In genomic region chr1:198883184-198883583, GRCh38 we compare ENCODE assay signal across 19 cellular contexts.
DNase-seq lines count a peak whose midpoint lies in the region; ATAC-seq and TF ChIP-seq lines count a peak whose summit lies in the region.
"Had no signal": no experiment of that assay in that cellular context is flagged by ENCODE, and none has a peak within 500 bp of the region (broad histone marks: within the 10 kb centered on the region; RNA-seq: fewer than 3 reads in every experiment).

No MANE protein-coding gene starts in this region.

- H3K4me2 ChIP-seq in KMS-11 (peak overlapping the region; percentile 21; the same call in 1 of the 2 replicates), MM.1S (ENCODE audit: low read depth, low read length) (no peak overlapping the region)
- H3K4me2 ChIP-seq: GM23338 had no signal

- peaks cover 83% of the 10 kb centered on the region for H3K79me2 ChIP-seq in KMS-11 (ENCODE audit: insufficient read depth, low read depth)
- H3K79me2 ChIP-seq in MM.1S (ENCODE audit: low read length) = no peaks in the 10 kb centered on the region

- peak; percentile 58 for ATAC-seq in activated CD4-positive, alpha-beta T cell treated with anti-CD3 and anti-CD28 coated beads for 36 hours
- ATAC-seq: GM23338, Panc1 had no signal

- DNase-seq in activated CD4-positive, alpha-beta T cell treated with anti-CD3 and anti-CD28 coated beads for 36 hours = no peak
- no peak for DNase-seq in activated CD4-positive, alpha-beta T cell treated with anti-CD3 and anti-CD28 coated beads for 1 hour
- no peak for DNase-seq in Calu3
- peak; percentile 36 for DNase-seq in epithelial cell of esophagus (ENCODE audit: low read depth)
- DNase-seq in Ammon's horn (ENCODE audit: low spot score) = no peak
- no peak for DNase-seq in MM.1S
- DNase-seq in right atrium auricular region (ENCODE audit: low spot score) = no peak
- DNase-seq: COR-L47, DMS53, KBM-7, MG63, NCI-H1930, NCI-H2171, NCI-H510A, Right ventricle myocardium superior had no signal

- H3K9ac ChIP-seq in KMS-11 (no peak overlapping the region), MM.1S (ENCODE audit: low read length) (no peak overlapping the region)

- no peaks in the 10 kb centered on the region for H3K9me3 ChIP-seq in MM.1S (replicated peaks; ENCODE audit: insufficient read depth, low read length)
- no peaks in the 10 kb centered on the region for H3K9me3 ChIP-seq in right atrium auricular region
- H3K9me3 ChIP-seq: MG63 had no signal

- H2AFZ ChIP-seq in KMS-11 (ENCODE audit: low read depth) (no peak overlapping the region), MM.1S (ENCODE audit: low read length) (no peak overlapping the region)
- H2AFZ ChIP-seq: GM23338 had no signal

- intact Hi-C loops in activated CD4-positive, alpha-beta T cell treated with anti-CD3 and anti-CD28 coated beads for 36 hours (cut with DNase I, micrococcal nuclease) = loop anchor here (5.0 to 10.0 kb wide), 4 partner anchors 34 to 1106 kb away; partner anchors contain the start of gene DENND1B (in 1 of the 2)
- intact Hi-C loops in Calu3 (cut with micrococcal nuclease; ENCODE audit: unreplicated experiment) = no loop called here

- H3K4me1 ChIP-seq in KMS-11 (ENCODE audit: low read depth, poor library complexity, severe bottlenecking) (peaks cover 75% of the 10 kb centered on the region), MM.1S (ENCODE audit: low read length) (no peaks in the 10 kb centered on the region), right atrium auricular region (no peaks in the 10 kb centered on the region)

- no peaks in the 10 kb centered on the region; the same call in 1 of the 2 replicates for H3K36me3 ChIP-seq in KMS-11 (ENCODE audit: insufficient read depth)
- H3K36me3 ChIP-seq in MM.1S (replicated peaks; ENCODE audit: insufficient read depth, low read length) = no peaks in the 10 kb centered on the region
- H3K36me3 ChIP-seq in right atrium auricular region = no peaks in the 10 kb centered on the region

- POLR2A ChIA-PET in activated CD4-positive, alpha-beta T cell treated with anti-CD3 and anti-CD28 coated beads for 36 hours (lab: Charles Lee) = no interaction called here

- CTCF ChIA-PET in activated CD4-positive, alpha-beta T cell treated with anti-CD3 and anti-CD28 coated beads for 36 hours (lab: Charles Lee) = interaction anchor here (0.6 to 1.3 kb wide), 4 partner anchors 12 to 36 kb away, joined by 3 to 4 read pairs (median 4); no protein-coding TSS in a partner anchor
- CTCF ChIA-PET in Calu3 (lab: Charles Lee) = no interaction called here

- no peaks in the 10 kb centered on the region for H3K27me3 Mint-ChIP-seq in activated CD4-positive, alpha-beta T cell treated with anti-CD3 and anti-CD28 coated beads for 36 hours
- H3K27me3 Mint-ChIP-seq in Calu3 (ENCODE audit: unreplicated experiment) = no peaks in the 10 kb centered on the region

- no peak overlapping the region for H3K4me3 Mint-ChIP-seq in activated CD4-positive, alpha-beta T cell treated with anti-CD3 and anti-CD28 coated beads for 36 hours
- H3K4me3 Mint-ChIP-seq in Calu3 (ENCODE audit: low read depth, unreplicated experiment) = no peak overlapping the region
- H3K4me3 Mint-ChIP-seq: GM23338 had no signal

- H3K27ac ChIP-seq in KMS-11 = no peak overlapping the region
- H3K27ac ChIP-seq in MM.1S (ENCODE audit: low read length) = no peak overlapping the region
- H3K27ac ChIP-seq in right atrium auricular region = no peak overlapping the region
- H3K27ac ChIP-seq: C4-2B had no signal

- no peak for TF ChIP-seq CTCF in Calu3 (IDR thresholded peaks at IDR 0.05; ENCODE audit: unreplicated experiment)
- TF ChIP-seq CTCF in KMS-11 (conservative IDR thresholded peaks at IDR 0.05; ENCODE audit: low read depth, low read length) = no peak
- no peak for TF ChIP-seq CTCF in epithelial cell of esophagus (IDR thresholded peaks at IDR 0.05; ENCODE audit: insufficient read depth, low read depth, low read length, missing control alignments)
- TF ChIP-seq CTCF in MM.1S (IDR thresholded peaks at IDR 0.05; ENCODE audit: low read length) = no peak
- TF ChIP-seq CTCF in right atrium auricular region (IDR thresholded peaks at IDR 0.05) = no peak

- H3K9me2 ChIP-seq in MM.1S (replicated peaks; ENCODE audit: insufficient read depth, low read length) = no peaks in the 10 kb centered on the region

- H3F3A ChIP-seq in MM.1S (ENCODE audit: insufficient read depth, low read length) = no peaks in the 10 kb centered on the region

- H3K9me3 Mint-ChIP-seq in activated CD4-positive, alpha-beta T cell treated with anti-CD3 and anti-CD28 coated beads for 36 hours (ENCODE audit: low read depth) = no peaks in the 10 kb centered on the region
- peaks cover 6% of the 10 kb centered on the region for H3K9me3 Mint-ChIP-seq in Calu3 (ENCODE audit: low read depth, unreplicated experiment)
- H3K9me3 Mint-ChIP-seq: GM23338 had no signal

- H4K20me1 ChIP-seq in KMS-11 (ENCODE audit: insufficient read depth) = no peaks in the 10 kb centered on the region; the same call in 1 of the 2 replicates
- no peaks in the 10 kb centered on the region for H4K20me1 ChIP-seq in MM.1S (ENCODE audit: insufficient read depth, low read length)

- H3K27me3 ChIP-seq in KMS-11 (ENCODE audit: insufficient read depth, low read depth) (no peaks in the 10 kb centered on the region), MM.1S (replicated peaks; ENCODE audit: insufficient read depth, low read length) (no peaks in the 10 kb centered on the region), right atrium auricular region (no peaks in the 10 kb centered on the region)
- H3K27me3 ChIP-seq: MG63 had no signal

- H3K27ac Mint-ChIP-seq in activated CD4-positive, alpha-beta T cell treated with anti-CD3 and anti-CD28 coated beads for 36 hours = no peak overlapping the region
- H3K27ac Mint-ChIP-seq in Calu3 (ENCODE audit: unreplicated experiment) = peak overlapping the region; percentile 99
- H3K27ac Mint-ChIP-seq: GM23338 had no signal

- H3K4me3 ChIP-seq in KMS-11 (IDR thresholded peaks at IDR 0.05; ENCODE audit: insufficient read depth, low read depth, low read length) (no peak overlapping the region), epithelial cell of esophagus (ENCODE audit: low read length) (no peak overlapping the region), MM.1S (ENCODE audit: low read length) (no peak overlapping the region), right atrium auricular region (no peak overlapping the region)
- H3K4me3 ChIP-seq: GM23338, MG63 had no signal

- peaks cover 28% of the 10 kb centered on the region for H3K4me1 Mint-ChIP-seq in activated CD4-positive, alpha-beta T cell treated with anti-CD3 and anti-CD28 coated beads for 36 hours
- H3K4me1 Mint-ChIP-seq in Calu3 (ENCODE audit: low read depth, unreplicated experiment) = peaks cover 48% of the 10 kb centered on the region
- H3K4me1 Mint-ChIP-seq: GM23338 had no signal

- H3K36me3 Mint-ChIP-seq in activated CD4-positive, alpha-beta T cell treated with anti-CD3 and anti-CD28 coated beads for 36 hours (ENCODE audit: low read depth) = peaks cover 14% of the 10 kb centered on the region
- peaks cover 42% of the 10 kb centered on the region for H3K36me3 Mint-ChIP-seq in Calu3 (ENCODE audit: insufficient read depth, unreplicated experiment)

- BruUV-seq in Calu3 (replicated peaks; lab: Mats Ljungman, UMichigan) = no TSS peak
